In the genomic region with DNA sequence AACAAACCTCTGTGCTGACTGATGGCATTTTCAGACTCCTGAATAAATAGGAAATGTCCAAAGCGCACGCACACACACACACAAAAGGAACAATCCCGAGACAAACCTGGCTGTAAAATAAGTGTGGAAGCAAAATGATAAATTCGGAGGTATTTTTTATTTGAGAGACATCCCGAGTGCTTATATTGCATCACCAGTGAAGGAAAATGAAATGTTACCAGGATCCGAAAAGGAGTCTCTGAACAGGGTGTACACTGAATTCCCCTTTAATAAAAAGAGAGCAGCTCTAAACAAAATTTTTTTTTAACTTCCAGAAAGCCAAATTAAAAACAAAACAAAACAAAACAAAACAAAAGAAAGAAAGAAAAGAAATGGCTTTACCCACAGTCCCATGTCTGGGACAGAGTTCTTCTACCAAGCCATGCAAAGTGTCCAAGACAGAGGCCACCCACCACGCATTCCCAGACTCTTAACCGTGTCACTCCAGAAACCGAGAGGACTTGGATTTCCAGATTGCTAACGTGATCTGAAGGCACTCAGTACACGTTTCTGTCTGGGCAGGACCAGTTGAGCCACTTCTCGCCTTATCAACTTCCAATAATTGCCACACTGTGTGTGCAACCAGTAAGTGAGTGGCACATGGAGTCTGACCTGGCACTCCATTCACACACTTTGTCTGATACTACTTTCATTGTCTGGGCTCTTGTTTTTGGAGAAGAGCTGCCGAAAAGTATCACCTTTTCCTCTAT, we compare ENCODE assay signal across 1 cellular context.
TF ChIP-seq lines count a peak whose summit lies in the region.

No MANE protein-coding gene starts in this region.

TF ChIP-seq in K562, 482 proteins besides CTCF, POLR2A, EP300 and RAD21:
- 0 out of 4 replicates have a peak, but pooled peaks of 1 of the 2 experiments have one; percentile 34 for TF ChIP-seq KDM1A (IDR thresholded peaks at IDR 0.05)
- TF ChIP-seq ZNF584 (CRISPR knock-in tag; IDR thresholded peaks at IDR 0.05; ENCODE audit: low read depth), result no peak
- 0 out of 2 replicates have a peak, but pooled peaks have one; percentile 24 for TF ChIP-seq SMARCC2 (IDR thresholded peaks at IDR 0.05; ENCODE audit: low read depth)
- TF ChIP-seq SMAD4 (CRISPR knock-in tag; conservative IDR thresholded peaks at IDR 0.05), result peak; percentile 14; the same call in 1 of the 2 replicates
- TF ChIP-seq CBX1 (IDR thresholded peaks at IDR 0.05; ENCODE audit: low read depth), result no peak
- TF ChIP-seq XRCC5 (IDR thresholded peaks at IDR 0.05; ENCODE audit: low read depth, low read length), result no peak
- TF ChIP-seq KAT8 (IDR thresholded peaks at IDR 0.05; ENCODE audit: low read depth), result no peak
- TF ChIP-seq ZKSCAN1 (IDR thresholded peaks at IDR 0.05; ENCODE audit: low read depth, low read length), result peak; percentile 54; the same call in 1 of the 2 replicates
- TF ChIP-seq CEBPG (CRISPR knock-in tag; IDR thresholded peaks at IDR 0.05), result no peak
- peak; percentile 50 to 82 for TF ChIP-seq CEBPG (tag; conservative IDR thresholded peaks at IDR 0.05 in 1 of 2, IDR thresholded peaks at IDR 0.05 in 1 of 2)
- TF ChIP-seq CEBPB (tag; IDR thresholded peaks at IDR 0.05), result peak; percentile 62
- TF ChIP-seq, protein P1, sequence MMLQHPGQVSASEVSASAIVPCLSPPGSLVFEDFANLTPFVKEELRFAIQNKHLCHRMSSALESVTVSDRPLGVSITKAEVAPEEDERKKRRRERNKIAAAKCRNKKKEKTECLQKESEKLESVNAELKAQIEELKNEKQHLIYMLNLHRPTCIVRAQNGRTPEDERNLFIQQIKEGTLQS (IDR thresholded peaks at IDR 0.05), result peak; percentile 91
- TF ChIP-seq, protein P1 (CRISPR knock-in tag; conservative IDR thresholded peaks at IDR 0.05), result no peak
